ENCODE assay signal across 12 cellular contexts in the genomic region with DNA sequence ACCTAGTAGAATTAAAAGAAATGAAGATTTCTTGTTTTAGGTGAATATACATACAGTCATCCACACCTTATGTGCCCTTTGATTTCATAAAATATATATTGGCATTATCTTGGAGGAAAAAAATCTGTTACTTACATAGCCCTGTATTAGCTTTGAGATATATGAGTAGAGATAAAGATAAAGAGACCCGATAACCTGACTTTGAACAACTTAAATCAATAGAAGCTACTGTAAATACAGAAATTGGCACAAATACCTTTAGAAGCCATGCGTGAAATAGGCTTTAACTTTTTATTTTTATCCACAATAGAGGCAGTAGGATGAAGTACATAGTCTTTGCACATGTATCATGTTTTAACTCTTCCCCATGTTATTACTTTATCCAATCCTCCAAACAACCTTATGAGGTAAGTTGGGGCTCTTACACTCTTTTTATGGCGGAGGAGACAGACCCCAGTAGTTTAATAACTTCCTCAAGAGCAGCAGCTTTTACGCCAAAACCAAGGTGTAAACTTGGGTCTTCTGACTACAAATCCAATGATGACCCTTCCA. TPM values are rescaled to one million over a fixed set of nuclear protein-coding genes. Genes with fewer than 3 reads are reported as not detected.
DNase-seq lines count a peak whose midpoint lies in the region; ATAC-seq, FAIRE-seq and TF ChIP-seq lines count a peak whose summit lies in the region.
"Had no signal": no experiment of that assay in that cellular context is flagged by ENCODE, and none has a peak within 500 bp of the region (broad histone marks: within the 10 kb centered on the region; RNA-seq: fewer than 3 reads in every experiment).

No MANE protein-coding gene starts in this region.

- H3K4me1 Mint-ChIP-seq in CD4-positive, CD25-positive, alpha-beta regulatory T cell, result peaks cover 21 to 51% (median 32%) of the 10 kb centered on the region in 4 donors
- peaks cover 29 to 36% of the 10 kb centered on the region in 2 donors for H3K4me1 Mint-ChIP-seq in natural killer cell treated with Interleukin-12 subunit alpha and Interleukin-12 subunit beta and Interleukin-15 and Interleukin-18, amount 100 ng/mL, for 72 hours (ENCODE audit: low read depth in 2 of 2)

- no peaks in the 10 kb centered on the region for H3K9me1 ChIP-seq in K562 (ENCODE audit: control insufficient read depth, insufficient read depth, low read length)

- H3K9me3 ChIP-seq in CD4-positive, CD25-positive, alpha-beta regulatory T cell (ENCODE audit: control insufficient read depth in 2 of 2, low read length in 2 of 2), result no peaks in the 10 kb centered on the region
- H3K9me3 ChIP-seq in K562 (replicated peaks; ENCODE audit: control insufficient read depth, insufficient read depth, low read depth, low read length), result no peaks in the 10 kb centered on the region

- no TSS peak for BruUV-seq in K562 (replicated peaks; lab: Mats Ljungman, UMichigan)

- H3K36me3 Mint-ChIP-seq in CD4-positive, CD25-positive, alpha-beta regulatory T cell, result peaks cover 37% of the 10 kb centered on the region
- H3K36me3 Mint-ChIP-seq in natural killer cell treated with Interleukin-12 subunit alpha and Interleukin-12 subunit beta and Interleukin-15 and Interleukin-18, amount 100 ng/mL, for 72 hours, result peaks cover 22% of the 10 kb centered on the region

- peak overlapping the region in 2 of 3 donors; percentile 18 to 98 for H3K27ac Mint-ChIP-seq in CD4-positive, CD25-positive, alpha-beta regulatory T cell
- H3K27ac Mint-ChIP-seq in natural killer cell treated with Interleukin-12 subunit alpha and Interleukin-12 subunit beta and Interleukin-15 and Interleukin-18, amount 100 ng/mL, for 72 hours, result no peak overlapping the region

- H3K27me3 ChIP-seq in CD4-positive, CD25-positive, alpha-beta regulatory T cell (ENCODE audit: control insufficient read depth, insufficient read depth, low read length), result no peaks in the 10 kb centered on the region
- no peaks in the 10 kb centered on the region for H3K27me3 ChIP-seq in K562 (ENCODE audit: control insufficient read depth in 2 of 2, insufficient read depth in 2 of 2, low read length in 2 of 2)
- H3K27me3 ChIP-seq: cardiac muscle cell had no signal

- TF ChIP-seq EP300 in K562 (IDR thresholded peaks at IDR 0.05; ENCODE audit: low read length), result no peak

- H3K4me3 ChIP-seq in CD4-positive, CD25-positive, alpha-beta regulatory T cell (ENCODE audit: low read depth, low read length), result peak overlapping the region; percentile 71
- H3K4me3 ChIP-seq in HFF-Myc (replicated peaks; ENCODE audit: low read depth, low read length), result 0 out of 2 replicates have a peak overlapping the region, but pooled peaks have one; percentile 2
- H3K4me3 ChIP-seq in K562, result peak overlapping the region; percentile 18

- FAIRE-seq in K562 (lab: Jason Lieb, UNC), result no peak
- FAIRE-seq: D721Med, islet of Langerhans had no signal

- TF ChIP-seq POLR2A in K562 (conservative IDR thresholded peaks at IDR 0.05), result no peak

- peaks cover 26% of the 10 kb centered on the region for H3K4me1 ChIP-seq in CD4-positive, CD25-positive, alpha-beta regulatory T cell (ENCODE audit: control insufficient read depth, insufficient read depth, low read length, poor library complexity, severe bottlenecking)
- H3K4me1 ChIP-seq in K562 (replicated peaks in 1 of 2; ENCODE audit: control insufficient read depth in 2 of 2, insufficient read depth in 2 of 2, low read length in 2 of 2), result peaks cover 16% of the 10 kb centered on the region in 2 experiments

- H3K4me3 Mint-ChIP-seq in CD4-positive, CD25-positive, alpha-beta regulatory T cell, result peak overlapping the region; percentile 28 to 81 (median 54)
- H3K4me3 Mint-ChIP-seq in natural killer cell treated with Interleukin-12 subunit alpha and Interleukin-12 subunit beta and Interleukin-15 and Interleukin-18, amount 100 ng/mL, for 72 hours, result peak overlapping the region; percentile 91

- in situ Hi-C loops in K562 (cut with MboI), result no loop called here

- H2AFZ ChIP-seq in K562 (ENCODE audit: low read depth, low read length), result no peak overlapping the region

- no peak overlapping the region for H3K27ac ChIP-seq in CD4-positive, CD25-positive, alpha-beta regulatory T cell (ENCODE audit: insufficient read depth, low read length, poor library complexity, severe bottlenecking)
- H3K27ac ChIP-seq in K562 (ENCODE audit: extremely low read depth, low read depth, low read length), result no peak overlapping the region; the same call in 2 of the 3 replicates
- H3K27ac ChIP-seq: cardiac muscle cell had no signal

- peak overlapping the region in 1 of 2 experiments; percentile 98; a peak in 2 of 4 replicates for H3K9ac ChIP-seq in K562 (ENCODE audit: insufficient read depth in 1 of 2, low read depth in 2 of 2, low read length in 2 of 2)

- peaks cover 12% of the 10 kb centered on the region for H3K27me3 Mint-ChIP-seq in CD4-positive, CD25-positive, alpha-beta regulatory T cell
- H3K27me3 Mint-ChIP-seq in natural killer cell treated with Interleukin-12 subunit alpha and Interleukin-12 subunit beta and Interleukin-15 and Interleukin-18, amount 100 ng/mL, for 72 hours, result no peaks in the 10 kb centered on the region

- CTCF ChIA-PET in K562 (lab: Yijun Ruan, JAX; ENCODE audit: low intra/inter-chr PET ratio), result no interaction called here

- H4K20me1 ChIP-seq in K562 (replicated peaks; ENCODE audit: control insufficient read depth, insufficient read depth, low read length), result no peaks in the 10 kb centered on the region; the same call in 1 of the 2 replicates

- peaks cover 0 to 3% (median 0%) of the 10 kb centered on the region in 7 donors for H3K9me3 Mint-ChIP-seq in CD4-positive, CD25-positive, alpha-beta regulatory T cell
- H3K9me3 Mint-ChIP-seq in natural killer cell treated with Interleukin-12 subunit alpha and Interleukin-12 subunit beta and Interleukin-15 and Interleukin-18, amount 100 ng/mL, for 72 hours, result no peaks in the 10 kb centered on the region

- peaks cover 41% of the 10 kb centered on the region for H3K79me2 ChIP-seq in K562 (ENCODE audit: control insufficient read depth, insufficient read depth, low read length)

- ATAC-seq in CD4-positive, CD25-positive, alpha-beta regulatory T cell (ENCODE audit: low read depth in 2 of 2), result no peak
- ATAC-seq in K562, result no peak
- no peak for ATAC-seq in natural killer cell treated with Interleukin-12 subunit alpha and Interleukin-12 subunit beta and Interleukin-15 and Interleukin-18, amount 100 ng/mL, for 72 hours
- ATAC-seq in GM18861 (IDR thresholded peaks at IDR 0.05; ENCODE audit: unreplicated experiment), result no peak

- intact Hi-C loops in K562 (cut with micrococcal nuclease), result loop anchor here (5.0 kb wide), 4 partner anchors 179 to 374 kb away; no protein-coding TSS in a partner anchor

- 74% methylated on average over 4 of the region's 4 CpGs for WGBS in K562 (ENCODE audit: insufficient coverage, low coverage, missing lambda C conversion rate)

- POLR2A ChIA-PET in K562 (lab: Yijun Ruan, JAX), result interaction anchor here (0.7 to 5.9 kb wide), 2 partner anchors 11 to 14 kb away, joined by 3 to 78 read pairs; no protein-coding TSS in a partner anchor

- TF ChIP-seq CTCF in HFF-Myc (IDR thresholded peaks at IDR 0.05; ENCODE audit: low read depth, low read length, missing control alignments) (no peak), K562 (IDR thresholded peaks at IDR 0.05 in 2 of 3, conservative IDR thresholded peaks at IDR 0.05 in 1 of 3; ENCODE audit: insufficient read depth in 2 of 3, low read depth in 1 of 3, low read length in 3 of 3) (no peak)

- DNase-seq in CD4-positive, CD25-positive, alpha-beta regulatory T cell, result no peak
- DNase-seq in HFF-Myc (ENCODE audit: extremely low read depth, low read depth) (no peak), K562 (ENCODE audit: extremely low read depth in 1 of 4, low spot score in 3 of 4) (no peak), DMS 273 treated with DMSO at 0.1 percent for 48 hours (lab: John Stamatoyannopoulos, UW) (no peak), NCI-H2081 treated with DMSO at 0.1 percent for 48 hours (lab: John Stamatoyannopoulos, UW) (no peak), dermis blood vessel endothelial cell (no peak)
- no peak for DNase-seq in natural killer cell treated with Interleukin-12 subunit alpha and Interleukin-12 subunit beta and Interleukin-15 and Interleukin-18, amount 100 ng/mL, for 72 hours (ENCODE audit: low spot score)
- DNase-seq: NCI-H2171 treated with DMSO at 0.1 percent for 48 hours had no signal

- H3K4me2 ChIP-seq in K562 (ENCODE audit: insufficient read depth, low read length), result peak overlapping the region; percentile 70

- no peak for TF ChIP-seq RAD21 in K562 (CRISPR knock-in tag; conservative IDR thresholded peaks at IDR 0.05 in 1 of 2, IDR thresholded peaks at IDR 0.05 in 1 of 2)

- H3K36me3 ChIP-seq in CD4-positive, CD25-positive, alpha-beta regulatory T cell (ENCODE audit: control insufficient read depth, insufficient read depth, low read length), result peaks cover 42% of the 10 kb centered on the region
- peaks cover 53% of the 10 kb centered on the region for H3K36me3 ChIP-seq in K562 (ENCODE audit: control insufficient read depth, insufficient read depth, low read length)

RNA-seq across cellular contexts. Expression of a gene that starts 2.0 kb away (rescaled TPM):
- 120 TPM for total RNA-seq in CD4-positive, CD25-positive, alpha-beta regulatory T cell
- 10 to 100 TPM; 45.4 to 65.8 (median 53.8) TPM for polyA plus RNA-seq in CD4-positive, CD25-positive, alpha-beta regulatory T cell
- 122 and 219 TPM in 2 replicates for total RNA-seq in K562 (2011; cell fraction: chromatin; rRNA removed; ENCODE audit: low replicate concordance)
- total RNA-seq in K562 (2011; cell fraction: nucleolus; rRNA removed), result 126 and 131 TPM in 2 replicates
- total RNA-seq in K562 (2011; cell fraction: nucleoplasm; rRNA removed), result 167 and 170 TPM in 2 replicates
- total RNA-seq in K562 (2014; rRNA removed), result 98.4 and 112 TPM in 2 replicates
- total RNA-seq in K562 (2014; rRNA removed; fragmentation: Illumina TruSeq; extraction: Trizol), result 96.2 and 124 TPM in 2 replicates
- total RNA-seq in K562 (2015; rRNA removed; fragmentation: Illumina TruSeq; extraction: Trizol), result 81.5 and 84.0 TPM in 2 replicates
- total RNA-seq in K562 (2021), result 96.0 and 104 TPM in 2 replicates
- polyA plus RNA-seq in K562 (2011; rRNA removed), result 137 and 150 TPM in 2 replicates
- 53.0 and 98.2 TPM in 2 replicates for polyA plus RNA-seq in K562 (2011; cell fraction: cytosol; rRNA removed)
- polyA plus RNA-seq in K562 (2011; cell fraction: nucleus; rRNA removed), result 69.4 and 92.8 TPM in 2 replicates
- 72.7 and 169 TPM in 2 replicates for polyA plus RNA-seq in K562 (2012)
- polyA plus RNA-seq in K562 (2014; fragmentation: Illumina TruSeq; extraction: Trizol), result 94.8 and 144 TPM in 2 replicates
- 10 to 100 TPM; 17.7 to 29.4 TPM for polyA plus RNA-seq in K562 (2014; fragmentation: Nextera tagmentation; extraction: Ambion mirVana)
- 97.0 and 98.6 TPM in 2 replicates for polyA plus RNA-seq in K562 (2014; rRNA removed)
- 180 and 193 TPM in 2 replicates for polyA minus RNA-seq in K562 (2011; rRNA and poly(A)+ RNA removed)
- polyA minus RNA-seq in K562 (2011; cell fraction: cytosol; rRNA and poly(A)+ RNA removed), result 46.6 and 55.4 TPM in 2 replicates
- polyA minus RNA-seq in K562 (2011; cell fraction: nucleus; rRNA and poly(A)+ RNA removed), result 97.5 and 128 TPM in 2 replicates
- total RNA-seq in natural killer cell treated with Interleukin-12 subunit alpha and Interleukin-12 subunit beta and Interleukin-15 and Interleukin-18, amount 100 ng/mL, for 72 hours, result 10 to 100 TPM; 41.5 to 84.0 TPM
- total RNA-seq in dermis blood vessel endothelial cell, result 87.5 and 130 TPM in 2 replicates

Comparison
In these comparisons a context has a peak if more than half of its experiments do, and no peak if none do; other contexts are left out.
1. H3K4me3 ChIP-seq: peak in every context shown above with its lines; median percentile 71 in CD4-positive, CD25-positive, alpha-beta regulatory T cell; 18 in K562; 2 in HFF-Myc.
2. H3K27ac Mint-ChIP-seq: peak in CD4-positive, CD25-positive, alpha-beta regulatory T cell (2 of 3); none in natural killer cell treated with Interleukin-12 subunit alpha and Interleukin-12 subunit beta and Interleukin-15 and Interleukin-18, amount 100 ng/mL, for 72 hours (0 of 2).